In genomic region chr6:35388772-35389352, GRCh38 we compare ENCODE assay signal across 1 cellular context.
TF ChIP-seq lines count a peak whose summit lies in the region.

No MANE protein-coding gene starts in this region.

TF ChIP-seq in HEK293, 187 proteins besides CTCF, POLR2A, EP300 and RAD21:
- TF ChIP-seq ZBTB17 (tag by site-specific recombination; IDR thresholded peaks at IDR 0.05): peak; percentile 26; the same call in 1 of the 2 replicates
- TF ChIP-seq ZNF121 (tag by site-specific recombination; IDR thresholded peaks at IDR 0.05): peak; percentile 91
- no peak for TF ChIP-seq KLF16 (tag by site-specific recombination; IDR thresholded peaks at IDR 0.05)
